In genomic region chr13:95005300-95005699, GRCh38 we compare ENCODE assay signal across 22 cellular contexts.
DNase-seq lines count a peak whose midpoint lies in the region; ATAC-seq, FAIRE-seq and TF ChIP-seq lines count a peak whose summit lies in the region.
"Had no signal": no experiment of that assay in that cellular context is flagged by ENCODE, and none has a peak within 500 bp of the region (broad histone marks: within the 10 kb centered on the region; RNA-seq: fewer than 3 reads in every experiment).

No MANE protein-coding gene starts in this region.

- H2AK9ac ChIP-seq in IMR-90 (replicated peaks; ENCODE audit: low read depth, low read length, poor library complexity), result no peak overlapping the region

- H3K4me1 ChIP-seq in HepG2 (ENCODE audit: insufficient read depth, low read length), result peaks cover 19% of the 10 kb centered on the region
- H3K4me1 ChIP-seq in right lobe of liver, result peaks cover 0 to 3% (median 0%) of the 10 kb centered on the region in 4 donors
- H3K4me1 ChIP-seq in IMR-90 (ENCODE audit: control insufficient read depth, insufficient read depth, low read length), result no peaks in the 10 kb centered on the region; the same call in 1 of the 2 replicates
- H3K4me1 ChIP-seq in left lung, result peaks cover 7 to 10% of the 10 kb centered on the region in 2 donors
- H3K4me1 ChIP-seq: Caco-2 had no signal

- no peak overlapping the region for H2BK15ac ChIP-seq in IMR-90 (ENCODE audit: low read depth, low read length)

- H4K5ac ChIP-seq in IMR-90 (ENCODE audit: low read depth, low read length), result no peak overlapping the region

- H2AFZ ChIP-seq in HepG2 (ENCODE audit: low read length) (no peak overlapping the region), IMR-90 (replicated peaks; ENCODE audit: low read length, poor library complexity) (no peak overlapping the region)

- H3K36me3 ChIP-seq in HepG2 (replicated peaks in 1 of 2; ENCODE audit: control insufficient read depth in 1 of 2, insufficient read depth in 2 of 2, low read length in 2 of 2) (no peaks in the 10 kb centered on the region), right lobe of liver (no peaks in the 10 kb centered on the region), IMR-90 (ENCODE audit: control insufficient read depth, insufficient read depth, low read length) (no peaks in the 10 kb centered on the region), left lung (no peaks in the 10 kb centered on the region)
- H3K36me3 ChIP-seq: BLaER1 treated with 17β-estradiol and CSF1 and Interleukin-3, amounts not matched to agents 10 nM and 100 nM had no signal

- POLR2A ChIA-PET in HepG2 (lab: Yijun Ruan, JAX), result no interaction called here
- POLR2A ChIA-PET in IMR-90 (lab: Charles Lee; ENCODE audit: unreplicated experiment), result no interaction called here

- no peak for ATAC-seq in HepG2
- ATAC-seq in right lobe of liver, result no peak
- ATAC-seq in IMR-90 (ENCODE audit: low read depth), result no peak
- peak; percentile 35 for ATAC-seq in left lung
- ATAC-seq in HG03159 (IDR thresholded peaks at IDR 0.05; ENCODE audit: unreplicated experiment), result no peak
- ATAC-seq in GM21447 (IDR thresholded peaks at IDR 0.05; ENCODE audit: unreplicated experiment), result no peak
- ATAC-seq: CD8-positive, alpha-beta T cell had no signal

- H3K4me2 ChIP-seq in HepG2 (ENCODE audit: low read depth, low read length), result no peak overlapping the region
- no peak overlapping the region for H3K4me2 ChIP-seq in IMR-90 (ENCODE audit: low read depth, low read length)
- H3K4me2 ChIP-seq: BLaER1 treated with 17β-estradiol and CSF1 and Interleukin-3, amounts not matched to agents 10 nM and 100 nM had no signal

- no peak for DNase-seq in HepG2 (ENCODE audit: low spot score)
- DNase-seq in right lobe of liver, result no peak
- no peak for DNase-seq in IMR-90
- no peak for DNase-seq in left lung
- DNase-seq in anterior cingulate cortex (lab: John Stamatoyannopoulos, UW), result no peak
- DNase-seq: 8988T; AML-193; Caco-2; Calu3; CD4-positive, alpha-beta T cell; CD8-positive, alpha-beta T cell; DMS79 treated with DMSO at 0.1 percent for 48 hours; GF-D8 had no signal

- no peak overlapping the region for H3K14ac ChIP-seq in IMR-90 (replicated peaks; ENCODE audit: low read depth, low read length)

- TF ChIP-seq EP300 in HepG2 (IDR thresholded peaks at IDR 0.05; ENCODE audit: low read depth in 2 of 2, low read length in 2 of 2), result no peak
- no peak for TF ChIP-seq EP300 in HepG2 (CRISPR knock-in tag; IDR thresholded peaks at IDR 0.05; ENCODE audit: borderline replicate concordance)

- no peak overlapping the region for H2BK20ac ChIP-seq in IMR-90 (ENCODE audit: low read depth, low read length)

- no peaks in the 10 kb centered on the region for H4K20me1 ChIP-seq in HepG2 (ENCODE audit: insufficient read depth, low read length)
- no peaks in the 10 kb centered on the region for H4K20me1 ChIP-seq in IMR-90 (ENCODE audit: insufficient read depth, low read length)
- H4K20me1 ChIP-seq: BLaER1 treated with 17β-estradiol and CSF1 and Interleukin-3, amounts not matched to agents 10 nM and 100 nM had no signal

- no peaks in the 10 kb centered on the region for H3K79me1 ChIP-seq in IMR-90 (ENCODE audit: low read depth in 1 of 2, low read length in 2 of 2)

- TF ChIP-seq POLR2A in HepG2 (IDR thresholded peaks at IDR 0.05; ENCODE audit: insufficient read depth in 1 of 2, low read depth in 2 of 2, low read length in 2 of 2) (no peak), right lobe of liver (IDR thresholded peaks at IDR 0.05) (no peak), IMR-90 (IDR thresholded peaks at IDR 0.05; ENCODE audit: low read depth, low read length) (no peak)

- no peak overlapping the region for H3K4me3 ChIP-seq in HepG2 (replicated peaks in 1 of 3; ENCODE audit: insufficient read depth in 1 of 3, low read depth in 2 of 3, low read length in 3 of 3)
- H3K4me3 ChIP-seq in right lobe of liver, result no peak overlapping the region
- H3K4me3 ChIP-seq in IMR-90 (ENCODE audit: insufficient read depth, low read depth, low read length), result no peak overlapping the region
- no peak overlapping the region for H3K4me3 ChIP-seq in left lung
- H3K4me3 ChIP-seq: BLaER1 treated with 17β-estradiol and CSF1 and Interleukin-3, amounts not matched to agents 10 nM and 100 nM had no signal

- no peak overlapping the region for H3K27ac ChIP-seq in HepG2 (ENCODE audit: extremely low read length, insufficient read depth, low read length)
- H3K27ac ChIP-seq in right lobe of liver, result no peak overlapping the region
- no peak overlapping the region for H3K27ac ChIP-seq in IMR-90 (ENCODE audit: insufficient read depth, low read length)
- H3K27ac ChIP-seq in left lung, result no peak overlapping the region
- H3K27ac ChIP-seq: BLaER1 treated with 17β-estradiol and CSF1 and Interleukin-3, amounts not matched to agents 10 nM and 100 nM; C4-2B had no signal

- no peak for TF ChIP-seq CTCF in HepG2 (CRISPR knock-in tag; IDR thresholded peaks at IDR 0.05)
- TF ChIP-seq CTCF in right lobe of liver (IDR thresholded peaks at IDR 0.05), result no peak
- TF ChIP-seq CTCF in IMR-90 (conservative IDR thresholded peaks at IDR 0.05; ENCODE audit: low read depth, low read length), result no peak
- TF ChIP-seq CTCF in left lung (IDR thresholded peaks at IDR 0.05), result no peak

- no peak for TF ChIP-seq RAD21 in HepG2 (CRISPR knock-in tag; IDR thresholded peaks at IDR 0.05)
- TF ChIP-seq RAD21 in IMR-90 (IDR thresholded peaks at IDR 0.05; ENCODE audit: low read length), result no peak

- CTCF ChIA-PET in HepG2 (lab: Yijun Ruan, JAX; ENCODE audit: low intra/inter-chr PET ratio, low total read pairs), result no interaction called here
- CTCF ChIA-PET in IMR-90 (lab: Yijun Ruan, JAX), result interaction anchor here (0.6 kb wide), 1 partner anchor 17 kb away, joined by 3 read pairs; no protein-coding TSS in a partner anchor

- no peaks in the 10 kb centered on the region; the same call in 1 of the 2 replicates for H3K9me1 ChIP-seq in IMR-90 (ENCODE audit: insufficient read depth, low read length)

- no peak overlapping the region for H3K18ac ChIP-seq in IMR-90 (ENCODE audit: low read depth, low read length)

- H3K27me3 ChIP-seq in HepG2 (ENCODE audit: control insufficient read depth in 1 of 2, insufficient read depth in 2 of 2, low read length in 2 of 2) (peaks cover 2 to 4% of the 10 kb centered on the region in 2 experiments; a peak in 1 of 5 replicates), right lobe of liver (no peaks in the 10 kb centered on the region), IMR-90 (ENCODE audit: control insufficient read depth, insufficient read depth, low read length) (peaks cover 17% of the 10 kb centered on the region), left lung (peaks cover 0 to 33% of the 10 kb centered on the region in 2 donors)

- H4K91ac ChIP-seq in IMR-90 (ENCODE audit: insufficient read depth, low read depth, low read length), result no peak overlapping the region

- BruUV-seq in HepG2 (replicated peaks; lab: Mats Ljungman, UMichigan) (no TSS peak), IMR-90 (replicated peaks; lab: Mats Ljungman, UMichigan) (no TSS peak)

- no peaks in the 10 kb centered on the region for H3K79me2 ChIP-seq in HepG2 (ENCODE audit: insufficient read depth, low read length)

- H3K4ac ChIP-seq in IMR-90 (ENCODE audit: low read depth, low read length), result no peak overlapping the region

- intact Hi-C loops in HepG2 (cut with micrococcal nuclease; ENCODE audit: unreplicated experiment) (loop anchor here (10.0 kb wide), 1 partner anchor 180 kb away; no protein-coding TSS in a partner anchor), right lobe of liver (cut with DNase I) (no loop called here), IMR-90 (cut with micrococcal nuclease) (no loop called here), left lung (cut with DNase I) (no loop called here)

- H3K9me3 ChIP-seq in HepG2 (ENCODE audit: low read length) (no peaks in the 10 kb centered on the region), right lobe of liver (no peaks in the 10 kb centered on the region), IMR-90 (ENCODE audit: control insufficient read depth, insufficient read depth, low read length) (no peaks in the 10 kb centered on the region), left lung (no peaks in the 10 kb centered on the region)
- H3K9me3 ChIP-seq: BLaER1 treated with 17β-estradiol and CSF1 and Interleukin-3, amounts not matched to agents 10 nM and 100 nM; Caco-2 had no signal

- in situ Hi-C loops in HepG2 (cut with HindIII; ENCODE audit: extremely low pct_ligation_motif_present, low pct_unique_long_range_greater_than_20kb) (loop anchor here (25.0 kb wide), 1 partner anchor 407 kb away; no protein-coding TSS in a partner anchor), IMR-90 (cut with MboI; ENCODE audit: low sequenced_read_pairs) (no loop called here)

- no peak overlapping the region for H3K23ac ChIP-seq in IMR-90 (ENCODE audit: low read depth, low read length)

- H2AK5ac ChIP-seq in IMR-90 (ENCODE audit: low read depth, low read length), result no peak overlapping the region

- dilution Hi-C loops in IMR-90 (cut with HindIII; ENCODE audit: low sequenced_read_pairs, unreplicated experiment), result no loop called here

- no peak for FAIRE-seq in HepG2 (lab: Jason Lieb, UNC)
- FAIRE-seq: A204.1, D721Med, G401.6, GM12891, GM19239 had no signal

- H2BK120ac ChIP-seq in IMR-90 (ENCODE audit: low read depth, low read length), result no peak overlapping the region

- H3K56ac ChIP-seq in IMR-90 (ENCODE audit: extremely low read depth, insufficient read depth, low read length), result no peak overlapping the region

- no peak overlapping the region for H2BK5ac ChIP-seq in IMR-90 (ENCODE audit: low read depth, low read length, poor library complexity, severe bottlenecking)

- no peak overlapping the region for H4K8ac ChIP-seq in IMR-90 (ENCODE audit: low read depth in 2 of 2, low read length in 2 of 2)

- H3K9ac ChIP-seq in HepG2 (ENCODE audit: insufficient read depth, low read depth, low read length) (no peak overlapping the region), IMR-90 (ENCODE audit: low read depth, low read length) (no peak overlapping the region)
- H3K9ac ChIP-seq: BLaER1 treated with 17β-estradiol and CSF1 and Interleukin-3, amounts not matched to agents 10 nM and 100 nM had no signal

TF ChIP-seq in HepG2, 621 proteins besides CTCF, POLR2A, EP300 and RAD21:
- TF ChIP-seq TOPORS (CRISPR knock-in tag; IDR thresholded peaks at IDR 0.05), result no peak
- peak; percentile 83 for TF ChIP-seq MAFF (IDR thresholded peaks at IDR 0.05; ENCODE audit: low read depth, low read length)
- peak; percentile 71 to 85 for TF ChIP-seq MAFK (conservative IDR thresholded peaks at IDR 0.05 in 1 of 2, IDR thresholded peaks at IDR 0.05 in 1 of 2; ENCODE audit: low read length in 2 of 2)
TF ChIP-seq in HepG2: peak in this region for 2.

TF ChIP-seq in IMR-90, 13 proteins besides CTCF, POLR2A, EP300 and RAD21:
- TF ChIP-seq CEBPB (IDR thresholded peaks at IDR 0.05; ENCODE audit: low read depth, low read length), result no peak
- peak; percentile 66 for TF ChIP-seq MAFK (IDR thresholded peaks at IDR 0.05; ENCODE audit: low read depth, low read length)
